ENCODE assay signal across 31 cellular contexts in genomic region chr5:176612855-176613254, GRCh38. TPM values are rescaled to one million over a fixed set of nuclear protein-coding genes. Genes with fewer than 3 reads are reported as not detected.
"Had no signal": no experiment of that assay in that cellular context is flagged by ENCODE, and none has a peak within 500 bp of the region (broad histone marks: within the 10 kb centered on the region; RNA-seq: fewer than 3 reads in every experiment).

No MANE protein-coding gene starts in this region.

- H3K27ac ChIP-seq: hepatocyte, left lung, lower lobe of right lung, ovary, prostate gland, spleen, suprapubic skin, thoracic aorta, tibial artery, uterus had no signal

- H2AFZ ChIP-seq: hepatocyte had no signal

- H3K4me1 ChIP-seq: prostate gland had no signal

- DNase-seq: islet precursor cell; left colon; left lung; lower lobe of right lung; mesendoderm; naive B cell; natural killer cell; ovary; retina; small intestine; spleen; stimulated activated CD4-positive, alpha-beta T cell treated with anti-CD3 and anti-CD28 coated beads, Interleukin-4, amount 100 ng/mL, for 24 hours; stimulated activated naive CD4-positive, alpha-beta T cell; tibial artery; uterus had no signal

- H3K4me3 Mint-ChIP-seq: mesothelial cell of epicardium; natural killer cell; stimulated activated effector memory CD8-positive, alpha-beta T cell treated with anti-CD3 and anti-CD28 coated beads, Interleukin-12 subunit alpha, Interleukin-12 subunit beta, amount 100 ng/mL, for 72 hours; stimulated activated naive CD8-positive, alpha-beta T cell treated with anti-CD3 and anti-CD28 coated beads, Interleukin-15, Interleukin-2, amounts not matched to agents 100 ng/mL and 50 ng/mL, for 24 hours; type B pancreatic cell had no signal

- H3K36me3 Mint-ChIP-seq: mesothelial cell of epicardium, naive B cell, natural killer cell, type B pancreatic cell had no signal

- H3K79me2 ChIP-seq: hepatocyte had no signal

- H3K4me3 ChIP-seq: hepatocyte, left lung, lower lobe of right lung, ovary, prostate gland, spleen, suprapubic skin, thoracic aorta, tibial artery, uterus had no signal

- H3K36me3 ChIP-seq: left lung, lower lobe of right lung, ovary, prostate gland, spleen, suprapubic skin, thoracic aorta, tibial artery, uterus had no signal

- H3K9me3 Mint-ChIP-seq: mesothelial cell of epicardium; naive B cell; natural killer cell; stimulated activated effector memory CD8-positive, alpha-beta T cell treated with anti-CD3 and anti-CD28 coated beads, Interleukin-12 subunit alpha, Interleukin-12 subunit beta, amount 100 ng/mL, for 72 hours; stimulated activated naive CD8-positive, alpha-beta T cell treated with anti-CD3 and anti-CD28 coated beads, Interleukin-15, Interleukin-2, amounts not matched to agents 100 ng/mL and 50 ng/mL, for 24 hours; type B pancreatic cell had no signal

- H3K9me3 ChIP-seq: left lung, lower lobe of right lung, ovary, prostate gland, spleen, suprapubic skin, thoracic aorta, tibial artery, uterus had no signal

- H3K27ac Mint-ChIP-seq: mesothelial cell of epicardium; naive B cell; natural killer cell; stimulated activated effector memory CD8-positive, alpha-beta T cell treated with anti-CD3 and anti-CD28 coated beads, Interleukin-12 subunit alpha, Interleukin-12 subunit beta, amount 100 ng/mL, for 72 hours; stimulated activated naive CD8-positive, alpha-beta T cell treated with anti-CD3 and anti-CD28 coated beads, Interleukin-15, Interleukin-2, amounts not matched to agents 100 ng/mL and 50 ng/mL, for 24 hours; type B pancreatic cell had no signal

- H3K4me2 ChIP-seq: hepatocyte had no signal

- ATAC-seq: left colon; left lung; lower lobe of right lung; natural killer cell; right cardiac atrium; sciatic nerve; stimulated activated effector memory CD8-positive, alpha-beta T cell treated with anti-CD3 and anti-CD28 coated beads, Interleukin-12 subunit alpha, Interleukin-12 subunit beta, amount 100 ng/mL, for 72 hours had no signal

RNA-seq across cellular contexts. Expression of gene SNCB, which starts 17.5 kb away (rescaled TPM):
- total RNA-seq: hepatocyte, kidney epithelial cell, left colon, left lung, liver, lower lobe of right lung, mesothelial cell of epicardium, mononuclear cell, natural killer cell, omental fat pad, ovary, prostate gland, sciatic nerve, spleen, subcutaneous adipose tissue, suprapubic skin, thoracic aorta, ureter, uterus had no signal
- polyA plus RNA-seq: liver had no signal

RNA-seq across cellular contexts. Expression of gene EIF4E1B, which starts 17.6 kb away (rescaled TPM):
- total RNA-seq: hepatocyte, kidney epithelial cell, left colon, left lung, liver, lower lobe of right lung, mesothelial cell of epicardium, natural killer cell, omental fat pad, ovary, right cardiac atrium, sciatic nerve, spleen, subcutaneous adipose tissue, suprapubic skin, thoracic aorta, ureter, uterus had no signal
- polyA plus RNA-seq: hepatocyte, liver, right cardiac atrium, spleen had no signal
